ENCODE assay signal across 21 cellular contexts in the genomic region with DNA sequence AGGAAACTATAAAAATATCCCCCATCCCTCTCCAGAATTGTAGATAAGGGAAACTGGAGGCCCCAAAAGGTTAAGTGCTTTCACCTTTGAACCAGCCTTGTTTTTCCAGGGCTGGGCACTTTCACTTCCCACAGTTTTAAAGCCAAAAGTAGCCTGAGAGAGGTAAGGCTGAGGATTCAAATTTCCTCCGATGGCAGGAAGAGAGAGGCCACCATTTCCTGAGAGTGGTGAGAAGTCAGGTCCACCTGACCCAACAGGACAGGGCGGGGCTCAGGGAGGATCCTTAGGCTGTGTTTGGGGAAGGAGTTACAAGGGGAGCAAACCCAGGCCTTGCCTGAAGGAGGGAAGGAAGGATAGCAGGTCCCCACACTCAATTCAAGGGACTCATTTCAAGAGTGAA. TPM values are rescaled to one million over a fixed set of nuclear protein-coding genes. Genes with fewer than 3 reads are reported as not detected.
DNase-seq lines count a peak whose midpoint lies in the region; ATAC-seq and TF ChIP-seq lines count a peak whose summit lies in the region.
"Had no signal": no experiment of that assay in that cellular context is flagged by ENCODE, and none has a peak within 500 bp of the region (broad histone marks: within the 10 kb centered on the region; RNA-seq: fewer than 3 reads in every experiment).

No MANE protein-coding gene starts in this region.

- TF ChIP-seq CTCF in heart left ventricle (IDR thresholded peaks at IDR 0.05) (no peak), H9 (conservative IDR thresholded peaks at IDR 0.05) (no peak)

- H4K91ac ChIP-seq in H9 (ENCODE audit: insufficient read length, low read depth, low read length): no peak overlapping the region

- no peaks in the 10 kb centered on the region for H4K20me1 ChIP-seq in H9 (ENCODE audit: control insufficient read depth, insufficient read depth, insufficient read length)

- no peaks in the 10 kb centered on the region for H3K9me3 ChIP-seq in heart left ventricle
- H3K9me3 ChIP-seq in H9 (ENCODE audit: control insufficient read depth, low read depth, low read length): no peaks in the 10 kb centered on the region
- H3K9me3 ChIP-seq: HAP-1, vagina had no signal

- no peak overlapping the region for H2BK15ac ChIP-seq in H9 (ENCODE audit: low read depth, low read length)

- H3K79me2 ChIP-seq in H9 (ENCODE audit: insufficient read depth, low read length): no peaks in the 10 kb centered on the region

- H3K79me1 ChIP-seq in H9 (ENCODE audit: insufficient read depth, low read depth, low read length, poor library complexity, severe bottlenecking): no peaks in the 10 kb centered on the region

- H2BK120ac ChIP-seq in H9 (ENCODE audit: low read depth, low read length, poor library complexity, severe bottlenecking): no peak overlapping the region

- H3K23ac ChIP-seq in H9 (ENCODE audit: insufficient read length, low read depth, low read length): no peak overlapping the region

- no peak overlapping the region for H2BK5ac ChIP-seq in H9 (ENCODE audit: insufficient read length, low read length)

- H2AK5ac ChIP-seq in H9 (ENCODE audit: insufficient read length, low read length): no peak overlapping the region

- DNase-seq in cardiac septum (ENCODE audit: low spot score) (peak; percentile 29), heart left ventricle (no peak), SKM-1 (lab: John Stamatoyannopoulos, UW; ENCODE audit: unreplicated experiment) (peak; percentile 18), left lobe of liver (ENCODE audit: low spot score) (peak; percentile 26), H9 (no peak), HK-2 (ENCODE audit: unreplicated experiment) (no peak), SHP77 treated with DMSO at 0.1 percent for 48 hours (lab: John Stamatoyannopoulos, UW) (no peak)
- DNase-seq: CD8-positive, alpha-beta memory T cell; DMS153; foreskin keratinocyte; NCI-H1436 treated with DMSO at 0.1 percent for 48 hours; NCI-H526; posterior cingulate gyrus; stimulated activated CD4-positive, alpha-beta T cell treated with anti-CD3 and anti-CD28 coated beads, Interleukin-1b, Interleukin-23, amount 100 ng/mL, for 48 hours; SW 1271 had no signal

- peaks cover 0 to 1% (median 0%) of the 10 kb centered on the region in 9 donors for H3K36me3 ChIP-seq in heart left ventricle
- H3K36me3 ChIP-seq: HAP-1, vagina had no signal

- H3K4me3 Mint-ChIP-seq in H9: no peak overlapping the region
- H3K4me3 Mint-ChIP-seq: activated naive CD4-positive, alpha-beta T cell treated with anti-CD3 and anti-CD28 coated beads, Interleukin-2, amount 50 U/mL, for 24 hours; nephron had no signal

- H3K4me1 ChIP-seq in heart left ventricle: peaks cover 0 to 16% (median 8%) of the 10 kb centered on the region in 12 donors
- peaks cover 8% of the 10 kb centered on the region; the same call in 1 of the 2 replicates for H3K4me1 ChIP-seq in H9 (ENCODE audit: insufficient read depth, low read length)
- H3K4me1 ChIP-seq: foreskin keratinocyte had no signal

- no peak overlapping the region for H4K5ac ChIP-seq in H9 (ENCODE audit: insufficient read length, low read depth, low read length)

- H3K27me3 ChIP-seq in heart left ventricle: no peaks in the 10 kb centered on the region
- H3K27me3 ChIP-seq in H9 (ENCODE audit: insufficient read depth, low read length): no peaks in the 10 kb centered on the region
- H3K27me3 ChIP-seq: foreskin keratinocyte, hepatocyte, vagina had no signal

- no peak overlapping the region for H3K4me2 ChIP-seq in H9 (ENCODE audit: insufficient read depth, insufficient read length, low read length)
- H3K4me2 ChIP-seq: hepatocyte had no signal

- no peak overlapping the region for H3K4ac ChIP-seq in H9 (ENCODE audit: low read depth, low read length)

- no peaks in the 10 kb centered on the region for H3K9me3 Mint-ChIP-seq in H9
- H3K9me3 Mint-ChIP-seq: activated naive CD4-positive, alpha-beta T cell treated with anti-CD3 and anti-CD28 coated beads, Interleukin-2, amount 50 U/mL, for 24 hours; CD8-positive, alpha-beta memory T cell; nephron had no signal

- H2AFZ ChIP-seq in H9 (ENCODE audit: low read length): no peak overlapping the region
- H2AFZ ChIP-seq: hepatocyte had no signal

- H3K14ac ChIP-seq in H9 (ENCODE audit: insufficient read depth, low read length): no peak overlapping the region

- no peak overlapping the region for H3K18ac ChIP-seq in H9 (ENCODE audit: insufficient read length, low read depth, low read length)

- no peak overlapping the region for H3K4me3 ChIP-seq in heart left ventricle
- H3K4me3 ChIP-seq: HAP-1, hepatocyte, vagina had no signal

- peaks cover 17 to 20% of the 10 kb centered on the region in 2 experiments for H3K4me1 Mint-ChIP-seq in H9
- H3K4me1 Mint-ChIP-seq: nephron had no signal

- H2BK12ac ChIP-seq in H9 (ENCODE audit: insufficient read length, low read depth, low read length): no peak overlapping the region

- H3K27ac ChIP-seq in heart left ventricle: no peak overlapping the region
- no peak overlapping the region for H3K27ac ChIP-seq in H9 (ENCODE audit: insufficient read length, low read depth, low read length)
- H3K27ac ChIP-seq: foreskin keratinocyte, hepatocyte, vagina had no signal

- peaks cover 13% of the 10 kb centered on the region for H3K23me2 ChIP-seq in H9 (ENCODE audit: insufficient read length, low read depth, low read length, poor library complexity, severe bottlenecking)

- no peak overlapping the region for H4K8ac ChIP-seq in H9 (replicated peaks; ENCODE audit: insufficient read length, low read depth, low read length)

- peaks cover 34% of the 10 kb centered on the region for H3K27me3 Mint-ChIP-seq in H9 (ENCODE audit: low read depth)
- H3K27me3 Mint-ChIP-seq: activated naive CD4-positive, alpha-beta T cell treated with anti-CD3 and anti-CD28 coated beads, Interleukin-2, amount 50 U/mL, for 24 hours had no signal

- H3K9ac ChIP-seq in H9 (ENCODE audit: extremely low read depth, insufficient read length, low read length): no peak overlapping the region

- H3K56ac ChIP-seq in H9 (ENCODE audit: insufficient read length, low read depth, low read length): no peak overlapping the region

- no peak for TF ChIP-seq POLR2A in heart left ventricle (IDR thresholded peaks at IDR 0.05)

- intact Hi-C loops in cardiac septum (cut with DNase I) (no loop called here), heart left ventricle (cut with DNase I) (no loop called here)

- ATAC-seq in heart left ventricle (no peak), left lobe of liver (no peak)
- ATAC-seq: foreskin keratinocyte had no signal

- H3K36me3 Mint-ChIP-seq in H9 (ENCODE audit: insufficient read depth in 1 of 3, low read depth in 3 of 3): no peaks in the 10 kb centered on the region
- H3K36me3 Mint-ChIP-seq: activated naive CD4-positive, alpha-beta T cell treated with anti-CD3 and anti-CD28 coated beads, Interleukin-2, amount 50 U/mL, for 24 hours had no signal

- WGBS in heart left ventricle, 4 donors: 53 to 69% (median 60%) methylated on average over 2 of the region's 2 CpGs
- WGBS in H9 (ENCODE audit: extremely low coverage, insufficient read length, low lambda C conversion rate): no CpG with 5 or more reads among the region's 2 CpGs

- no peak overlapping the region for H3K27ac Mint-ChIP-seq in H9
- H3K27ac Mint-ChIP-seq: activated naive CD4-positive, alpha-beta T cell treated with anti-CD3 and anti-CD28 coated beads, Interleukin-2, amount 50 U/mL, for 24 hours; nephron had no signal

- H3T11ph ChIP-seq in H9 (ENCODE audit: low read length): no peak overlapping the region

- no peak overlapping the region for H2BK20ac ChIP-seq in H9 (ENCODE audit: low read depth, low read length, poor library complexity, severe bottlenecking)

RNA-seq across cellular contexts. Expression of gene TEX261, which starts 4.7 kb away (rescaled TPM):
- total RNA-seq in cardiac septum: 46.1 TPM
- total RNA-seq in heart left ventricle: 10 to 100 TPM; 32.1 to 54.4 (median 50.4) TPM
- 10 to 100 TPM; 29.2 to 69.3 TPM for polyA plus RNA-seq in heart left ventricle
- total RNA-seq in left lobe of liver: 36.4 TPM
- total RNA-seq in H9 (2021): 19.2 and 23.9 TPM in 2 replicates

RNA-seq across cellular contexts. Expression of gene ANKRD53, which starts 20.9 kb away (rescaled TPM):
- 0.38 TPM for total RNA-seq in cardiac septum
- 1 to 10 TPM in 2 of 9 donors, under 1 TPM in 5, not detected in 2; 0.28 to 1.8 (median 0.40) TPM for total RNA-seq in heart left ventricle
- polyA plus RNA-seq in heart left ventricle: under 1 TPM; 0.44 to 0.65 TPM
- 0.35 TPM for total RNA-seq in left lobe of liver
- total RNA-seq in H9 (2021): 0.28 and 0.88 TPM in 2 replicates
- total RNA-seq: MCF 10A had no signal

Comparison
In these comparisons a context has a peak if more than half of its experiments do, and no peak if none do; other contexts are left out.
1. DNase-seq: peak in cardiac septum (single experiment), SKM-1 (single experiment) and left lobe of liver (single experiment); none in heart left ventricle (0 of 5), H9 (single experiment), HK-2 (single experiment) and SHP77 treated with DMSO at 0.1 percent for 48 hours (single experiment).